In genomic region chr1:168137515-168137821, GRCh38 we compare ENCODE assay signal across 9 cellular contexts. TPM values are rescaled to one million over a fixed set of nuclear protein-coding genes. Genes with fewer than 3 reads are reported as not detected.
A peak's percentile ranks its signal among the peaks of the same experiment; 100 is the strongest.
DNase-seq lines count a peak whose midpoint lies in the region; ATAC-seq, FAIRE-seq and TF ChIP-seq lines count a peak whose summit lies in the region.
"Had no signal": no experiment of that assay in that cellular context is flagged by ENCODE, and none has a peak within 500 bp of the region (broad histone marks: within the 10 kb centered on the region; RNA-seq: fewer than 3 reads in every experiment).

No MANE protein-coding gene starts in this region.

- peak overlapping the region; percentile 91 for H3K9ac ChIP-seq in neural cell (ENCODE audit: low read length)

- H2AFZ ChIP-seq in neural cell (ENCODE audit: low read depth, low read length): peak overlapping the region; percentile 94

- TF ChIP-seq CTCF in BJ (IDR thresholded peaks at IDR 0.05; ENCODE audit: insufficient read depth, low read depth, low read length): no peak
- TF ChIP-seq CTCF in Peyer's patch (IDR thresholded peaks at IDR 0.05): no peak
- TF ChIP-seq CTCF in epithelial cell of esophagus (IDR thresholded peaks at IDR 0.05; ENCODE audit: insufficient read depth, low read depth, low read length, missing control alignments): no peak
- TF ChIP-seq CTCF in neural cell (IDR thresholded peaks at IDR 0.05; ENCODE audit: poor library complexity, severe bottlenecking): no peak

- no peak for FAIRE-seq in GM12892 (lab: Jason Lieb, UNC)
- FAIRE-seq: GM18507 had no signal

- no peak for TF ChIP-seq RAD21 in neural cell (conservative IDR thresholded peaks at IDR 0.05)

- no peak for TF ChIP-seq POLR2A in Peyer's patch (IDR thresholded peaks at IDR 0.05)
- TF ChIP-seq POLR2A in GM12892 (IDR thresholded peaks at IDR 0.05; ENCODE audit: low read depth, low read length): no peak

- H3K79me2 ChIP-seq in neural cell (replicated peaks; ENCODE audit: insufficient read depth, low read length): peaks cover 48% of the 10 kb centered on the region

- ATAC-seq in GM21381 (IDR thresholded peaks at IDR 0.05; ENCODE audit: unreplicated experiment) (no peak), HG03095 (IDR thresholded peaks at IDR 0.05; ENCODE audit: unreplicated experiment) (no peak)

- peak overlapping the region; percentile 55 to 82 (median 65) for H3K27ac ChIP-seq in Peyer's patch
- H3K27ac ChIP-seq in neural cell (ENCODE audit: low read length): peak overlapping the region; percentile 85

- H3K4me2 ChIP-seq in neural cell (ENCODE audit: low read length): peak overlapping the region; percentile 68

- H3K9me3 ChIP-seq in Peyer's patch (no peaks in the 10 kb centered on the region), neural cell (ENCODE audit: low read length) (no peaks in the 10 kb centered on the region)

- POLR2A ChIA-PET in BJ (lab: Charles Lee): interaction anchor here (0.5 to 0.6 kb wide), 2 partner anchors 32 to 310 kb away, joined by 4 to 10 read pairs; no protein-coding TSS in a partner anchor

- CTCF ChIA-PET in BJ (lab: Yijun Ruan, JAX): interaction anchor here (0.8 to 1.5 kb wide), 4 partner anchors 8 to 24 kb away, joined by 3 to 4 read pairs (median 3); no protein-coding TSS in a partner anchor

- H3K4me3 ChIP-seq in BJ (ENCODE audit: low read depth, low read length) (peak overlapping the region; percentile 66), Peyer's patch (peak overlapping the region; percentile 44 to 79 (median 73)), epithelial cell of esophagus (ENCODE audit: low read length) (peak overlapping the region; percentile 54), neural cell (ENCODE audit: low read length) (peak overlapping the region; percentile 96)

- H4K20me1 ChIP-seq in neural cell (ENCODE audit: insufficient read depth): no peaks in the 10 kb centered on the region

- H3K27me3 ChIP-seq in BJ (ENCODE audit: control insufficient read depth, insufficient read depth, low read length) (0 out of 2 replicates have a peak, but pooled peaks cover 3% of the 10 kb centered on the region), Peyer's patch (peaks cover 0 to 5% of the 10 kb centered on the region in 2 donors), neural cell (ENCODE audit: insufficient read depth, low read depth, low read length) (no peaks in the 10 kb centered on the region)

- H3K4me1 ChIP-seq in Peyer's patch: peaks cover 3 to 15% (median 9%) of the 10 kb centered on the region in 4 donors

- H3K9me2 ChIP-seq in neural cell (ENCODE audit: insufficient read depth, low read length): no peaks in the 10 kb centered on the region

- no peaks in the 10 kb centered on the region for H3F3A ChIP-seq in neural cell (ENCODE audit: insufficient read depth, low read length, poor library complexity, severe bottlenecking)

- no peak for TF ChIP-seq EP300 in neural cell (conservative IDR thresholded peaks at IDR 0.05; ENCODE audit: poor library complexity, severe bottlenecking)

- DNase-seq in BJ (ENCODE audit: low read depth) (no peak), Peyer's patch (peak in 1 of 3 donors; percentile 20), epithelial cell of esophagus (ENCODE audit: low read depth) (no peak), GM12892 (ENCODE audit: insufficient read length) (no peak), activated gamma-delta T cell treated with Interleukin-2 at 50 U/mL for 16 hours (no peak)

- H3K36me3 ChIP-seq in BJ (ENCODE audit: control insufficient read depth, insufficient read depth, low read length): no peaks in the 10 kb centered on the region
- no peaks in the 10 kb centered on the region for H3K36me3 ChIP-seq in Peyer's patch
- H3K36me3 ChIP-seq in neural cell (ENCODE audit: insufficient read depth, low read length): no peaks in the 10 kb centered on the region

TF ChIP-seq in neural cell, 6 proteins besides CTCF, POLR2A, EP300 and RAD21:
- TF ChIP-seq REST (IDR thresholded peaks at IDR 0.05; ENCODE audit: borderline replicate concordance): no peak
- TF ChIP-seq MXI1 (conservative IDR thresholded peaks at IDR 0.05; ENCODE audit: poor library complexity, severe bottlenecking): peak; percentile 11
- TF ChIP-seq EZH2 (IDR thresholded peaks at IDR 0.05; ENCODE audit: borderline replicate concordance, insufficient read depth, low read length, poor library complexity, severe bottlenecking): no peak

RNA-seq across cellular contexts. Expression of gene GPR161, which starts 0.7 kb away (rescaled TPM):
- polyA plus RNA-seq in BJ (2011; rRNA removed) (14.7 and 20.4 TPM in 2 replicates), neural cell (39.0 and 45.5 TPM in 2 replicates)
- 33.5 and 34.2 TPM in 2 replicates for polyA minus RNA-seq in BJ (2011; rRNA and poly(A)+ RNA removed)
- total RNA-seq in Peyer's patch: 1 to 10 TPM in 3 of 4 donors, under 1 TPM in 1; 0.35 to 2.3 (median 1.8) TPM
- polyA minus RNA-seq in neural cell: 84.2 and 84.4 TPM in 2 replicates
- 0.25 TPM for polyA plus RNA-seq in GM12892 (2012; ENCODE audit: missing spikeins)

RNA-seq across cellular contexts. Expression of gene TIPRL, which starts 41.3 kb away (rescaled TPM):
- 17.2 and 37.6 TPM in 2 replicates for polyA plus RNA-seq in BJ (2011; rRNA removed)
- polyA minus RNA-seq in BJ (2011; rRNA and poly(A)+ RNA removed): 8.6 and 9.2 TPM in 2 replicates
- 10 to 100 TPM in 3 of 4 donors, 1 to 10 TPM in 1; 9.1 to 29.4 (median 16.8) TPM for total RNA-seq in Peyer's patch
- 98.1 and 131 TPM in 2 replicates for polyA plus RNA-seq in neural cell
- polyA minus RNA-seq in neural cell: 92.3 and 106 TPM in 2 replicates
- polyA plus RNA-seq in GM12892 (2012; ENCODE audit: missing spikeins): 37.1 TPM
